In the genomic region with DNA sequence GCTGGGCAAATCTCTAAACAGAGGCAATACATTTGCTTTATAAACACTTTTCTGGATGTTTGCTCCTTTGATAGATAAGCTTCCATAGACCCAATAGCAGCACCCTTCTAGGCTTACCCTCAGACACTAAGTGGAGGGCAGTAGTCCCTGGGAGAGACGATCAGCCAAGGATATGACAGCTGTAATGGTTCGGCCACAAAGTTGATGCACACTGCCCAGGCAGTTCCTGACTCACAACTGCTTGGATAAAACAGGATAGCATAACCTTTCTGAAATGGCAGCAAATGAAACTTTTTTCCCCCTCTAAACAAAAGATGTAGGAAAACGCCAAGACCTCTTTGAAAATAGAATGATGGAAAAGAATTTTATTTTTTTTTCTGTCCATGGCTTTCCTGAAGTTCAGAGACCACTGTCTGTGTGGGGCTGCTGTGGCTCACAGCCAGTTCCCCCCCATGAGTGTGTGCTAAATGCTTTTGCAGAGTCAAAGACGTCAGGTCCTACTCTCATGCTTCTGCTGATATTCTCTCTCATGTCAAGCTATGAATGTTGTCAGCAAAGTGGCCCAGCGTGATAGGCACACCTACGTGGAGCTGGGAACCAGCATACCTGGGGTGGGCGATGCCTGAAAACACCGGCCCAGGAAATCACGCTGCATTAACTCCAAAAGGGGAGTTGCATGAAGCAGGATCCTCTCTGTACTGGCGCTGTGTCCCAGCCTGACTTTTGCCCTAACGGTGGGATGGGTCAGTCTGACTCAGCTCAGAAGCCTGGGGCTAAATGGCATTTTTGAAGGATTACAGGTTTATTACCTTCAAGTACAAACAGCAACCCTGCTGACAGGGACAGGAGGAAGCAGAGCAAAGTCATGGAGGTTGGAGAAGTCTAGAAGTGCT, we compare ENCODE assay signal across 10 cellular contexts. TPM values are rescaled to one million over a fixed set of nuclear protein-coding genes. Genes with fewer than 3 reads are reported as not detected.
DNase-seq lines count a peak whose midpoint lies in the region; ATAC-seq and TF ChIP-seq lines count a peak whose summit lies in the region.
"Had no signal": no experiment of that assay in that cellular context is flagged by ENCODE, and none has a peak within 500 bp of the region (broad histone marks: within the 10 kb centered on the region; RNA-seq: fewer than 3 reads in every experiment).

No MANE protein-coding gene starts in this region.

- H3K4ac ChIP-seq in IMR-90 (ENCODE audit: low read depth, low read length), result peak overlapping the region; percentile 89

- H2BK20ac ChIP-seq in IMR-90 (ENCODE audit: low read depth, low read length), result peak overlapping the region; percentile 86

- peaks cover 27% of the 10 kb centered on the region for H3K9me1 ChIP-seq in IMR-90 (ENCODE audit: insufficient read depth, low read length)

- H3K79me2 ChIP-seq in mammary epithelial cell (ENCODE audit: insufficient read depth, low read length), result no peaks in the 10 kb centered on the region

- peak; percentile 47 for DNase-seq in AG08395 (ENCODE audit: low spot score)
- DNase-seq in IMR-90, result peak; percentile 84
- DNase-seq in mammary epithelial cell, result peak; percentile 96
- no peak for DNase-seq in lung (ENCODE audit: low spot score)
- DNase-seq in right cardiac atrium, result no peak
- DNase-seq: activated B cell treated with CpG ODN at 0.5 μM for 24 hours had no signal

- no TSS peak for BruUV-seq in IMR-90 (replicated peaks; lab: Mats Ljungman, UMichigan)
- BruUV-seq in mammary epithelial cell (replicated peaks; lab: Mats Ljungman, UMichigan), result TSS peak; percentile 69

- H2BK15ac ChIP-seq in IMR-90 (ENCODE audit: low read depth, low read length), result peak overlapping the region; percentile 72; the same call in 2 of the 3 replicates

- no peaks in the 10 kb centered on the region for H3K27me3 ChIP-seq in IMR-90 (ENCODE audit: control insufficient read depth, insufficient read depth, low read length)
- no peaks in the 10 kb centered on the region for H3K27me3 ChIP-seq in mammary epithelial cell (ENCODE audit: insufficient read depth, low read length)
- H3K27me3 ChIP-seq in lung (ENCODE audit: control insufficient read depth, insufficient read depth), result no peaks in the 10 kb centered on the region
- H3K27me3 ChIP-seq in right cardiac atrium (ENCODE audit: control insufficient read depth, insufficient read depth), result no peaks in the 10 kb centered on the region
- H3K27me3 ChIP-seq: neutrophil had no signal

- no peak overlapping the region for H3K4me3 Mint-ChIP-seq in stimulated activated memory B cell treated with anti-CD40 and anti-IgM and Interleukin-4, amounts not matched to agents 10 μg/mL and 1 μg/mL and 100 μg/mL, for 72 hours
- H3K4me3 Mint-ChIP-seq: activated B cell treated with CpG ODN at 0.5 μM for 24 hours had no signal

- H3K18ac ChIP-seq in IMR-90 (ENCODE audit: low read depth, low read length), result peak overlapping the region; percentile 62

- no peak overlapping the region for H3K27ac Mint-ChIP-seq in stimulated activated memory B cell treated with anti-CD40 and anti-IgM and Interleukin-4, amounts not matched to agents 10 μg/mL and 1 μg/mL and 100 μg/mL, for 72 hours
- H3K27ac Mint-ChIP-seq: activated B cell treated with CpG ODN at 0.5 μM for 24 hours had no signal

- peaks cover 3 to 22% of the 10 kb centered on the region in 2 experiments; a peak in 2 of 4 replicates for H3K79me1 ChIP-seq in IMR-90 (ENCODE audit: low read depth in 1 of 2, low read length in 2 of 2)

- TF ChIP-seq POLR2A in IMR-90 (IDR thresholded peaks at IDR 0.05; ENCODE audit: low read depth, low read length), result no peak

- H2AFZ ChIP-seq in IMR-90 (replicated peaks; ENCODE audit: low read length, poor library complexity) (peak overlapping the region; percentile 60), mammary epithelial cell (ENCODE audit: low read depth, low read length) (peak overlapping the region; percentile 36)

- POLR2A ChIA-PET in IMR-90 (lab: Charles Lee; ENCODE audit: unreplicated experiment), result interaction anchor here (0.8 kb wide), 1 partner anchor 12 kb away, joined by 3 read pairs; no protein-coding TSS in a partner anchor

- H3K9me3 Mint-ChIP-seq in stimulated activated memory B cell treated with anti-CD40 and anti-IgM and Interleukin-4, amounts not matched to agents 10 μg/mL and 1 μg/mL and 100 μg/mL, for 72 hours, result no peaks in the 10 kb centered on the region
- H3K9me3 Mint-ChIP-seq: activated B cell treated with CpG ODN at 0.5 μM for 24 hours had no signal

- H3K36me3 ChIP-seq in IMR-90 (ENCODE audit: control insufficient read depth, insufficient read depth, low read length) (peaks cover 19% of the 10 kb centered on the region), mammary epithelial cell (ENCODE audit: insufficient read depth, low read length) (no peaks in the 10 kb centered on the region), lung (ENCODE audit: control insufficient read depth in 2 of 2, insufficient read depth in 2 of 2, low read length in 2 of 2) (peaks cover 0 to 3% of the 10 kb centered on the region in 2 donors)

- ATAC-seq in IMR-90 (ENCODE audit: low read depth) (peak; percentile 90), lung (ENCODE audit: insufficient read depth, low FRiP score) (peak; percentile 32), right cardiac atrium (no peak), HG03039 (IDR thresholded peaks at IDR 0.05; ENCODE audit: unreplicated experiment) (no peak), GM18498 (IDR thresholded peaks at IDR 0.05; ENCODE audit: unreplicated experiment) (no peak)
- no peak for ATAC-seq in stimulated activated memory B cell treated with anti-CD40 and anti-IgM and Interleukin-4, amounts not matched to agents 10 μg/mL and 1 μg/mL and 100 μg/mL, for 72 hours

- WGBS in IMR-90 (ENCODE audit: extremely low coverage in 2 of 2, insufficient read length in 1 of 2), 2 experiments, result 68% methylated on average over 3 of the region's 11 CpGs; no CpG with 5 or more reads in 1 of the 2 experiments
- 0% methylated on average over 10 of the region's 11 CpGs for WGBS in mammary epithelial cell (ENCODE audit: low coverage, missing lambda C conversion rate)
- 65 to 77% methylated on average over 11 of the region's 11 CpGs for WGBS in lung, 2 donors
- 64% methylated on average over 11 of the region's 11 CpGs for WGBS in right cardiac atrium

- H4K8ac ChIP-seq in IMR-90 (ENCODE audit: low read depth in 2 of 2, low read length in 2 of 2), result peak overlapping the region; percentile 38 to 85

- in situ Hi-C loops in IMR-90 (cut with MboI; ENCODE audit: low sequenced_read_pairs), result no loop called here
- in situ Hi-C loops in mammary epithelial cell (cut with MboI; ENCODE audit: low sequenced_read_pairs in 2 of 2), result loop anchor here in 1 of 2 donors (25.0 kb wide), 1 partner anchor 311 kb away; no protein-coding TSS in a partner anchor

- H4K91ac ChIP-seq in IMR-90 (ENCODE audit: insufficient read depth, low read depth, low read length), result peak overlapping the region; percentile 88

- H3K27me3 Mint-ChIP-seq in stimulated activated memory B cell treated with anti-CD40 and anti-IgM and Interleukin-4, amounts not matched to agents 10 μg/mL and 1 μg/mL and 100 μg/mL, for 72 hours, result no peaks in the 10 kb centered on the region
- H3K27me3 Mint-ChIP-seq: activated B cell treated with CpG ODN at 0.5 μM for 24 hours had no signal

- H3K4me3 ChIP-seq in IMR-90 (ENCODE audit: insufficient read depth, low read depth, low read length) (no peak overlapping the region), mammary epithelial cell (replicated peaks in 1 of 3; ENCODE audit: insufficient read depth in 1 of 3, low read depth in 2 of 3, low read length in 3 of 3) (no peak overlapping the region), lung (no peak overlapping the region), right cardiac atrium (ENCODE audit: low read length) (no peak overlapping the region)

- H3K4me1 ChIP-seq in IMR-90 (ENCODE audit: control insufficient read depth, insufficient read depth, low read length), result peaks cover 17% of the 10 kb centered on the region
- peaks cover 64% of the 10 kb centered on the region for H3K4me1 ChIP-seq in mammary epithelial cell (ENCODE audit: insufficient read depth, low read length)
- peaks cover 0 to 1% of the 10 kb centered on the region in 2 donors for H3K4me1 ChIP-seq in lung (ENCODE audit: control insufficient read depth in 2 of 2, insufficient read depth in 2 of 2, low read length in 2 of 2)
- H3K4me1 ChIP-seq in right cardiac atrium (ENCODE audit: control insufficient read depth, insufficient read depth, low read length), result peaks cover 1% of the 10 kb centered on the region

- H2AK5ac ChIP-seq in IMR-90 (ENCODE audit: low read depth, low read length), result peak overlapping the region; percentile 81

- peak overlapping the region; percentile 75 for H3K14ac ChIP-seq in IMR-90 (replicated peaks; ENCODE audit: low read depth, low read length)

- peaks cover 7% of the 10 kb centered on the region for H3K4me1 Mint-ChIP-seq in stimulated activated memory B cell treated with anti-CD40 and anti-IgM and Interleukin-4, amounts not matched to agents 10 μg/mL and 1 μg/mL and 100 μg/mL, for 72 hours

- no peaks in the 10 kb centered on the region for H3K9me3 ChIP-seq in IMR-90 (ENCODE audit: control insufficient read depth, insufficient read depth, low read length)
- H3K9me3 ChIP-seq in mammary epithelial cell (replicated peaks; ENCODE audit: insufficient read depth, low read length), result no peaks in the 10 kb centered on the region
- H3K9me3 ChIP-seq in lung (ENCODE audit: control insufficient read depth in 2 of 2, insufficient read depth in 1 of 2, low read length in 1 of 2), result no peaks in the 10 kb centered on the region
- H3K9me3 ChIP-seq in right cardiac atrium (ENCODE audit: control insufficient read depth, low read length), result no peaks in the 10 kb centered on the region
- H3K9me3 ChIP-seq: neutrophil had no signal

- peak overlapping the region; percentile 71 for H3K23ac ChIP-seq in IMR-90 (ENCODE audit: low read depth, low read length)

- no peaks in the 10 kb centered on the region for H4K20me1 ChIP-seq in IMR-90 (ENCODE audit: insufficient read depth, low read length)
- no peaks in the 10 kb centered on the region for H4K20me1 ChIP-seq in mammary epithelial cell (ENCODE audit: insufficient read depth, low read length)

- peak overlapping the region; percentile 26 for H2AK9ac ChIP-seq in IMR-90 (replicated peaks; ENCODE audit: low read depth, low read length, poor library complexity)

- H2BK120ac ChIP-seq in IMR-90 (ENCODE audit: low read depth, low read length), result peak overlapping the region; percentile 89

- CTCF ChIA-PET in IMR-90 (lab: Yijun Ruan, JAX), result interaction anchor here (0.6 to 1.6 kb wide), 4 partner anchors 12 to 321 kb away, joined by 3 to 6 read pairs (median 4); no protein-coding TSS in a partner anchor
- CTCF ChIA-PET in mammary epithelial cell (lab: Charles Lee; ENCODE audit: low non-redundant PET), result interaction anchor here (0.5 to 1.0 kb wide), 5 partner anchors 24 to 499 kb away, joined by 4 to 8 read pairs (median 5); a partner anchor contains a TSS

- peak overlapping the region; percentile 64 for H3K4me2 ChIP-seq in IMR-90 (ENCODE audit: low read depth, low read length)
- H3K4me2 ChIP-seq in mammary epithelial cell (ENCODE audit: insufficient read depth, low read depth, low read length), result peak overlapping the region; percentile 73

- H3K56ac ChIP-seq in IMR-90 (ENCODE audit: extremely low read depth, insufficient read depth, low read length), result peak overlapping the region; percentile 44; the same call in 1 of the 2 replicates

- H3K27ac ChIP-seq in IMR-90 (ENCODE audit: insufficient read depth, low read length) (peak overlapping the region; percentile 87), mammary epithelial cell (ENCODE audit: insufficient read depth, low read depth, low read length) (peak overlapping the region; percentile 95), lung (ENCODE audit: low read depth in 1 of 2, low read length in 1 of 2) (peak overlapping the region in 1 of 2 donors; percentile 13), right cardiac atrium (ENCODE audit: low read length) (no peak overlapping the region)
- H3K27ac ChIP-seq: neutrophil had no signal

- dilution Hi-C loops in IMR-90 (cut with HindIII; ENCODE audit: low sequenced_read_pairs, unreplicated experiment) (no loop called here), mammary epithelial cell (cut with HindIII; ENCODE audit: low sequenced_read_pairs) (no loop called here)

- H4K5ac ChIP-seq in IMR-90 (ENCODE audit: low read depth, low read length), result peak overlapping the region; percentile 10

- TF ChIP-seq RAD21 in IMR-90 (IDR thresholded peaks at IDR 0.05; ENCODE audit: low read length), result no peak; the same call in 1 of the 2 replicates

- peaks cover 15% of the 10 kb centered on the region for H3K36me3 Mint-ChIP-seq in stimulated activated memory B cell treated with anti-CD40 and anti-IgM and Interleukin-4, amounts not matched to agents 10 μg/mL and 1 μg/mL and 100 μg/mL, for 72 hours

- TF ChIP-seq CTCF in IMR-90 (conservative IDR thresholded peaks at IDR 0.05; ENCODE audit: low read depth, low read length) (no peak), mammary epithelial cell (conservative IDR thresholded peaks at IDR 0.05 in 1 of 2, IDR thresholded peaks at IDR 0.05 in 1 of 2; ENCODE audit: extremely low read depth in 1 of 2, insufficient read depth in 1 of 2, low read depth in 1 of 2, low read length in 2 of 2) (no peak), lung (IDR thresholded peaks at IDR 0.05; ENCODE audit: control extremely low read depth, extremely low read depth) (no peak)

- peak overlapping the region; percentile 29; the same call in 1 of the 2 replicates for H3K9ac ChIP-seq in IMR-90 (ENCODE audit: low read depth, low read length)
- H3K9ac ChIP-seq in mammary epithelial cell (ENCODE audit: insufficient read depth, low read length), result peak overlapping the region; percentile 62

- H2BK5ac ChIP-seq in IMR-90 (ENCODE audit: low read depth, low read length, poor library complexity, severe bottlenecking), result peak overlapping the region; percentile 91

- intact Hi-C loops in IMR-90 (cut with micrococcal nuclease), result loop anchor here (10.0 kb wide), 1 partner anchor 108 kb away; no protein-coding TSS in a partner anchor
- intact Hi-C loops in mammary epithelial cell (cut with micrococcal nuclease), result loop anchor here (1.0 to 10.0 kb wide), 4 partner anchors 9 to 648 kb away; a partner anchor contains a TSS
- intact Hi-C loops in right cardiac atrium (cut with DNase I), result no loop called here

RNA-seq across cellular contexts. Expression of a gene that starts 8.8 kb away (rescaled TPM):
- total RNA-seq in IMR-90 (2012; rRNA removed) (47.0 and 71.1 TPM in 2 replicates), mammary epithelial cell (10 to 100 TPM; 41.2 to 50.9 TPM), lung (10 to 100 TPM; 23.7 to 26.5 TPM), right cardiac atrium (10 to 100 TPM; 39.0 to 46.1 (median 42.0) TPM)
- polyA plus RNA-seq in IMR-90 (2012; rRNA removed) (24.0 and 28.5 TPM in 2 replicates), mammary epithelial cell (51.2 TPM), lung (10 to 100 TPM; 19.7 to 21.3 TPM), right cardiac atrium (41.8 TPM)
- 8.0 and 10.3 TPM in 2 replicates for polyA plus RNA-seq in IMR-90 (2012; cell fraction: cytosol; rRNA removed)
- 1.8 and 8.3 TPM in 2 replicates for polyA plus RNA-seq in IMR-90 (2012; cell fraction: nucleus; rRNA removed; ENCODE audit: low replicate concordance)
- 13.8 TPM for polyA minus RNA-seq in mammary epithelial cell

RNA-seq across cellular contexts. Expression of a gene that starts 31.7 kb away (rescaled TPM):
- under 0.01 and 0.18 TPM in 2 replicates for total RNA-seq in IMR-90 (2012; rRNA removed)
- 0.60 and 1.0 TPM in 2 replicates for polyA plus RNA-seq in IMR-90 (2012; rRNA removed)
- polyA plus RNA-seq in IMR-90 (2012; cell fraction: cytosol; rRNA removed), result 0.21 and 0.42 TPM in 2 replicates
- 0.94 and 1.4 TPM in 2 replicates for polyA plus RNA-seq in IMR-90 (2012; cell fraction: nucleus; rRNA removed; ENCODE audit: low replicate concordance)
- under 1 TPM in 1 of 2 donors, not detected in 1; 0.17 TPM for total RNA-seq in mammary epithelial cell
- polyA plus RNA-seq in mammary epithelial cell, result 0.39 TPM
- polyA minus RNA-seq in mammary epithelial cell, result not detected
- total RNA-seq in lung, result 1 to 10 TPM; 1.2 to 1.7 TPM
- under 1 TPM; 0.44 to 0.93 TPM for polyA plus RNA-seq in lung
- 1 to 10 TPM; 1.0 to 2.5 (median 1.6) TPM for total RNA-seq in right cardiac atrium
- polyA plus RNA-seq in right cardiac atrium, result 0.11 TPM

RNA-seq across cellular contexts. Expression of a gene that starts 53.3 kb away (rescaled TPM):
- total RNA-seq in IMR-90 (2012; rRNA removed) (under 0.01 and 0.18 TPM in 2 replicates), mammary epithelial cell (not detected), lung (not detected), right cardiac atrium (not detected)
- polyA plus RNA-seq in IMR-90 (2012; rRNA removed) (0.32 and 0.34 TPM in 2 replicates), mammary epithelial cell (not detected), lung (under 1 TPM; 0.02 to 0.04 TPM), right cardiac atrium (not detected)
- polyA plus RNA-seq in IMR-90 (2012; cell fraction: cytosol; rRNA removed), result 0.50 and 0.60 TPM in 2 replicates
- 0.12 and 0.18 TPM in 2 replicates for polyA plus RNA-seq in IMR-90 (2012; cell fraction: nucleus; rRNA removed; ENCODE audit: low replicate concordance)
- not detected for polyA minus RNA-seq in mammary epithelial cell
- total RNA-seq: activated B cell treated with CpG ODN at 0.5 μM for 24 hours had no signal

Comparison
In these comparisons a context has a peak if more than half of its experiments do, and no peak if none do; other contexts are left out.
1. DNase-seq: peak in AG08395 (single experiment), IMR-90 (single experiment) and mammary epithelial cell (single experiment); none in lung (single experiment) and right cardiac atrium (0 of 3).
2. ATAC-seq: peak in IMR-90 (single experiment) and lung (single experiment); none in right cardiac atrium (0 of 2), HG03039 (single experiment), GM18498 (single experiment) and stimulated activated memory B cell treated with anti-CD40 and anti-IgM and Interleukin-4, amounts not matched to agents 10 μg/mL and 1 μg/mL and 100 μg/mL, for 72 hours (single experiment).
3. intact Hi-C loops: an anchor here in IMR-90 (10.0 kb wide) and mammary epithelial cell (1.0 to 10.0 kb wide); none called in right cardiac atrium.